Comparison of ENCODE assay signal across 12 cellular contexts in the genomic region with DNA sequence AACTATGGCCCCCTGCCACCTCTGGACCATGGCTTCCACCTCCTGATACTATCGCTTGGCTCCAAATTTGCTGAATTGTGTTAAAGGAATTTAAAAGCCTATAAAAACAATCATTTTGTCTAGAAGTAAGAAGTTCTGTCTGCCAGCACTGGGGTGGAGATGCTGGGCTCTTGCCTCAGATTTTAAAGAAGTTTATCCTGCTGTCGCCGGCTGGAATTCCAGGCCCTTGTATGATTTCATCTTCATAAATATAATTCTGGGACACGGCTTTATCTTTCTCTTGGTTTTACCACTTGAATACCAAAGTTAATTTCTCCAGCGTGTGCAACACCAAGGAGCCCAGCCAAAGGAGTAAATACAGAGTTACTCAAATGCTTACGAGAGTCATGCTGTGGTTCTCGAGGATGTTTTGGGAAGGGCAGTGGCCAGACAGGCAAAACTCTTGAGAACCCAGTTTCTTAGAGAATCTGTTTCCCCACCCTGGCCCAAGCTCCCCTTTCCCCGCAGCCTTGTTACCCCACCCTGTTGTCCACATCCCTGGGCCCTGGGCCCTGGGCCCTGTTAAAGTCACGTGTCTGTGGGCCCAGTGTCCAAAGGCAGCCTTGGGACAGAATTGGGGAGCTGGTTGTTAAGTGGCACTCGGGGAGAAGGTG. TPM values are rescaled to one million over a fixed set of nuclear protein-coding genes. Genes with fewer than 3 reads are reported as not detected.
A peak's percentile ranks its signal among the peaks of the same experiment; 100 is the strongest.
DNase-seq lines count a peak whose midpoint lies in the region; TF ChIP-seq lines count a peak whose summit lies in the region.
"Had no signal": no experiment of that assay in that cellular context is flagged by ENCODE, and none has a peak within 500 bp of the region (broad histone marks: within the 10 kb centered on the region; RNA-seq: fewer than 3 reads in every experiment).

No MANE protein-coding gene starts in this region.

- WGBS in esophagus, 2 donors, result 83 to 84% methylated on average over 10 of the region's 10 CpGs
- 56 to 68% methylated on average over 10 of the region's 10 CpGs for WGBS in testis, 2 donors

- no peaks in the 10 kb centered on the region for H3K27me3 ChIP-seq in esophagus (ENCODE audit: control insufficient read depth in 1 of 2, insufficient read depth in 2 of 2, low read length in 2 of 2)
- H3K27me3 ChIP-seq in testis, result no peaks in the 10 kb centered on the region

- H3K4me3 ChIP-seq in esophagus (ENCODE audit: low read depth in 1 of 2, low read length in 2 of 2) (no peak overlapping the region), testis (no peak overlapping the region)

- no peak for TF ChIP-seq POLR2A in testis (IDR thresholded peaks at IDR 0.05)

- DNase-seq in GM04504 (ENCODE audit: low read depth), result peak; percentile 91
- peak; percentile 44 for DNase-seq in mucosa of gallbladder (ENCODE audit: low spot score)
- peak; percentile 62 for DNase-seq in testis
- no peak for DNase-seq in NOMO-1 treated with DMSO at 0.1 percent for 48 hours (lab: John Stamatoyannopoulos, UW; ENCODE audit: unreplicated experiment)
- no peak for DNase-seq in NCI-H446 (lab: John Stamatoyannopoulos, UW)
- DNase-seq in glomerular visceral epithelial cell (ENCODE audit: extremely low spot score), result no peak
- DNase-seq in HK-2 (ENCODE audit: unreplicated experiment), result no peak
- DNase-seq: activated CD8-positive, alpha-beta T cell treated with anti-CD3 and anti-CD28 coated beads, Interleukin-2, amount 10 ng/mL, durations not matched to agents 7 days and 5 days; activated naive CD4-positive, alpha-beta T cell treated with anti-CD3 and anti-CD28 coated beads for 36 hours; NCI-H187 treated with DMSO at 0.1 percent for 48 hours; T-helper 2 cell had no signal

- TF ChIP-seq CTCF in testis (IDR thresholded peaks at IDR 0.05), result no peak

- H3K27ac ChIP-seq in esophagus (ENCODE audit: low read depth in 2 of 2, low read length in 1 of 2), result peak overlapping the region; percentile 17 to 34
- H3K27ac ChIP-seq in testis, result peak overlapping the region; percentile 59 to 88

- H3K4me1 ChIP-seq in esophagus (ENCODE audit: control insufficient read depth in 2 of 2, insufficient read depth in 2 of 2, low read length in 1 of 2) (peaks cover 0 to 2% of the 10 kb centered on the region in 2 donors), testis (peaks cover 9% of the 10 kb centered on the region)

- H3K36me3 ChIP-seq in esophagus (ENCODE audit: control insufficient read depth in 2 of 2, insufficient read depth in 2 of 2, low read length in 1 of 2), result peaks cover 6 to 11% of the 10 kb centered on the region in 2 donors
- no peaks in the 10 kb centered on the region for H3K36me3 ChIP-seq in testis (ENCODE audit: low read depth, missing control alignments)

- intact Hi-C loops in testis (cut with DNase I; ENCODE audit: low total_unique reads), result no loop called here

- H3K9me3 ChIP-seq in esophagus (ENCODE audit: control insufficient read depth in 2 of 2, insufficient read depth in 1 of 2, low read depth in 1 of 2, low read length in 1 of 2) (no peaks in the 10 kb centered on the region), testis (no peaks in the 10 kb centered on the region)

RNA-seq across cellular contexts. Expression of a gene that starts 31.9 kb away (rescaled TPM):
- 10 to 100 TPM; 12.9 to 15.9 TPM for polyA plus RNA-seq in esophagus
- total RNA-seq in mucosa of gallbladder, result 69.9 TPM
- total RNA-seq in testis, result 10 to 100 TPM; 78.9 to 80.3 TPM
- polyA plus RNA-seq in testis (ENCODE audit: insufficient read depth, low read depth, low replicate concordance), result 93.6 TPM

RNA-seq across cellular contexts. Expression of a gene that starts 36.9 kb away (rescaled TPM):
- polyA plus RNA-seq in esophagus (1 to 10 TPM; 1.9 to 2.7 TPM), testis (ENCODE audit: insufficient read depth, low read depth, low replicate concordance) (79.3 TPM)
- total RNA-seq in mucosa of gallbladder (16.2 TPM), testis (10 to 100 TPM in 1 of 2 donors, 1 to 10 TPM in 1; 9.8 to 24.7 TPM)

RNA-seq across cellular contexts. Expression of a gene that starts 43.1 kb away (rescaled TPM):
- polyA plus RNA-seq in esophagus (10 to 100 TPM; 12.0 to 20.6 TPM), testis (ENCODE audit: insufficient read depth, low read depth, low replicate concordance) (41.2 TPM)
- total RNA-seq in mucosa of gallbladder (16.0 TPM), testis (10 to 100 TPM; 35.0 to 39.4 TPM)

Comparison
In these comparisons a context has a peak if more than half of its experiments do, and no peak if none do; other contexts are left out.
1. DNase-seq: peak in GM04504 (single experiment), mucosa of gallbladder (single experiment) and testis (single experiment); none in NOMO-1 treated with DMSO at 0.1 percent for 48 hours (single experiment), NCI-H446 (0 of 2), glomerular visceral epithelial cell (single experiment) and HK-2 (single experiment).